Comparison of ENCODE assay signal across 31 cellular contexts in genomic region chr1:116161390-116161789, GRCh38. TPM values are rescaled to one million over a fixed set of nuclear protein-coding genes. Genes with fewer than 3 reads are reported as not detected.
"Had no signal": no experiment of that assay in that cellular context is flagged by ENCODE, and none has a peak within 500 bp of the region (broad histone marks: within the 10 kb centered on the region; RNA-seq: fewer than 3 reads in every experiment).

No MANE protein-coding gene starts in this region.

- H3K27ac Mint-ChIP-seq: activated CD4-positive, alpha-beta memory T cell treated with anti-CD3 and anti-CD28 coated beads, Interleukin-2, amount 10 ng/mL, durations not matched to agents 7 days and 5 days; activated CD4-positive, alpha-beta T cell treated with anti-CD3 and anti-CD28 coated beads, Interleukin-2, amount 10 ng/mL, durations not matched to agents 7 days and 5 days; activated naive CD4-positive, alpha-beta T cell treated with anti-CD3 and anti-CD28 coated beads, Interleukin-2, amount 10 ng/mL, durations not matched to agents 7 days and 5 days; activated naive CD4-positive, alpha-beta T cell treated with anti-CD3 and anti-CD28 coated beads, Interleukin-2, amount 50 U/mL, for 72 hours; activated naive CD8-positive, alpha-beta T cell treated with anti-CD3 and anti-CD28 coated beads, Interleukin-2, amount 10 ng/mL, durations not matched to agents 7 days and 5 days; activated T-cell treated with anti-CD3 and anti-CD28 coated beads, Interleukin-2, amount 50 U/mL, for 24 hours; activated T-cell treated with anti-CD3 and anti-CD28 coated beads, Interleukin-2, amount 50 U/mL, for 72 hours; brain; T-helper 17 cell; WTC11 had no signal

- DNase-seq: activated CD4-positive, alpha-beta memory T cell treated with anti-CD3 and anti-CD28 coated beads, Interleukin-2, amount 10 ng/mL, durations not matched to agents 7 days and 5 days; activated CD4-positive, alpha-beta T cell treated with anti-CD3 and anti-CD28 coated beads for 1 hour; activated CD4-positive, alpha-beta T cell treated with anti-CD3 and anti-CD28 coated beads for 4 hours; activated CD4-positive, alpha-beta T cell treated with anti-CD3 and anti-CD28 coated beads, Interleukin-2, amount 10 ng/mL, durations not matched to agents 7 days and 5 days; activated CD4-positive, alpha-beta T cell treated with anti-CD3 and anti-CD28 coated beads, Interleukin-2, amount 50 U/mL, for 4 hours; activated CD8-positive, alpha-beta memory T cell treated with anti-CD3 and anti-CD28 coated beads, Interleukin-2, amount 50 U/mL, for 48 hours; activated gamma-delta T cell; activated naive CD4-positive, alpha-beta T cell; activated naive CD4-positive, alpha-beta T cell treated with anti-CD3 and anti-CD28 coated beads, Interleukin-2, amount 10 ng/mL, durations not matched to agents 7 days and 5 days; activated naive CD8-positive, alpha-beta T cell treated with anti-CD3 and anti-CD28 coated beads, Interleukin-2, amount 10 ng/mL, durations not matched to agents 7 days and 5 days; activated T-cell treated with anti-CD3 and anti-CD28 coated beads for 4 hours; activated T-cell treated with anti-CD3 and anti-CD28 coated beads, Interleukin-2, amount 50 U/mL, for 24 hours; activated T-cell treated with anti-CD3 and anti-CD28 coated beads, Interleukin-2, amount 50 U/mL, for 72 hours; central memory CD4-positive, alpha-beta T cell; cerebellar nuclear complex; cortex of kidney; dermis blood vessel endothelial cell; effector CD8-positive, alpha-beta T cell; foreskin fibroblast; T-helper 1 cell; T-helper 17 cell had no signal

- H3K27me3 Mint-ChIP-seq: activated T-cell treated with anti-CD3 and anti-CD28 coated beads, Interleukin-2, amount 50 U/mL, for 24 hours; brain; T-helper 17 cell had no signal

- H3K9me3 Mint-ChIP-seq: activated CD4-positive, alpha-beta memory T cell treated with anti-CD3 and anti-CD28 coated beads, Interleukin-2, amount 10 ng/mL, durations not matched to agents 7 days and 5 days; activated T-cell treated with anti-CD3 and anti-CD28 coated beads, Interleukin-2, amount 50 U/mL, for 24 hours; WTC11 had no signal

- H3K27me3 ChIP-seq: ascending aorta, breast epithelium, cardiac muscle cell had no signal

- H3K36me3 Mint-ChIP-seq: activated naive CD4-positive, alpha-beta T cell treated with anti-CD3 and anti-CD28 coated beads, Interleukin-2, amount 10 ng/mL, durations not matched to agents 7 days and 5 days; activated naive CD4-positive, alpha-beta T cell treated with anti-CD3 and anti-CD28 coated beads, Interleukin-2, amount 50 U/mL, for 72 hours; activated naive CD8-positive, alpha-beta T cell treated with anti-CD3 and anti-CD28 coated beads, Interleukin-2, amount 10 ng/mL, durations not matched to agents 7 days and 5 days; brain; WTC11 had no signal

- H3K4me1 Mint-ChIP-seq: activated CD4-positive, alpha-beta memory T cell treated with anti-CD3 and anti-CD28 coated beads, Interleukin-2, amount 10 ng/mL, durations not matched to agents 7 days and 5 days; activated CD4-positive, alpha-beta T cell treated with anti-CD3 and anti-CD28 coated beads, Interleukin-2, amount 10 ng/mL, durations not matched to agents 7 days and 5 days; activated naive CD4-positive, alpha-beta T cell treated with anti-CD3 and anti-CD28 coated beads, Interleukin-2, amount 10 ng/mL, durations not matched to agents 7 days and 5 days had no signal

- H3K9me3 ChIP-seq: ascending aorta, breast epithelium had no signal

- H3K4me3 ChIP-seq: ascending aorta, breast epithelium, cardiac muscle cell had no signal

- FAIRE-seq: endometrium, endothelial cell of umbilical vein, frontal cortex had no signal

- H3K36me3 ChIP-seq: ascending aorta, breast epithelium, cardiac muscle cell had no signal

- H3K27ac ChIP-seq: ascending aorta, breast epithelium, cardiac muscle cell, epithelial cell of prostate had no signal

- H3K4me3 Mint-ChIP-seq: activated CD4-positive, alpha-beta memory T cell treated with anti-CD3 and anti-CD28 coated beads, Interleukin-2, amount 10 ng/mL, durations not matched to agents 7 days and 5 days; activated CD4-positive, alpha-beta T cell treated with anti-CD3 and anti-CD28 coated beads, Interleukin-2, amount 10 ng/mL, durations not matched to agents 7 days and 5 days; activated naive CD4-positive, alpha-beta T cell treated with anti-CD3 and anti-CD28 coated beads, Interleukin-2, amount 10 ng/mL, durations not matched to agents 7 days and 5 days; activated naive CD8-positive, alpha-beta T cell treated with anti-CD3 and anti-CD28 coated beads, Interleukin-2, amount 10 ng/mL, durations not matched to agents 7 days and 5 days; activated T-cell treated with anti-CD3 and anti-CD28 coated beads, Interleukin-2, amount 50 U/mL, for 24 hours; activated T-cell treated with anti-CD3 and anti-CD28 coated beads, Interleukin-2, amount 50 U/mL, for 72 hours; brain; T-helper 17 cell; WTC11 had no signal

- ATAC-seq: activated naive CD4-positive, alpha-beta T cell treated with anti-CD3 and anti-CD28 coated beads, Interleukin-2, amount 50 U/mL, for 72 hours; activated T-cell treated with anti-CD3 and anti-CD28 coated beads, Interleukin-2, amount 50 U/mL, for 72 hours; T-helper 17 cell; WTC11 had no signal

RNA-seq across cellular contexts. Expression of gene MAB21L3, which starts 50.2 kb away (rescaled TPM):
- total RNA-seq: activated CD4-positive, alpha-beta memory T cell treated with anti-CD3 and anti-CD28 coated beads, Interleukin-2, amount 10 ng/mL, durations not matched to agents 7 days and 5 days; activated CD4-positive, alpha-beta T cell treated with anti-CD3 and anti-CD28 coated beads, Interleukin-2, amount 10 ng/mL, durations not matched to agents 7 days and 5 days; activated naive CD4-positive, alpha-beta T cell treated with anti-CD3 and anti-CD28 coated beads, Interleukin-2, amount 50 U/mL, for 72 hours; activated naive CD8-positive, alpha-beta T cell treated with anti-CD3 and anti-CD28 coated beads, Interleukin-2, amount 10 ng/mL, durations not matched to agents 7 days and 5 days; ascending aorta; endothelial cell of umbilical vein; T-helper 17 cell; WTC11 had no signal
- polyA plus RNA-seq: endothelial cell of umbilical vein had no signal
